Comparison of ENCODE assay signal across 17 cellular contexts in the genomic region with DNA sequence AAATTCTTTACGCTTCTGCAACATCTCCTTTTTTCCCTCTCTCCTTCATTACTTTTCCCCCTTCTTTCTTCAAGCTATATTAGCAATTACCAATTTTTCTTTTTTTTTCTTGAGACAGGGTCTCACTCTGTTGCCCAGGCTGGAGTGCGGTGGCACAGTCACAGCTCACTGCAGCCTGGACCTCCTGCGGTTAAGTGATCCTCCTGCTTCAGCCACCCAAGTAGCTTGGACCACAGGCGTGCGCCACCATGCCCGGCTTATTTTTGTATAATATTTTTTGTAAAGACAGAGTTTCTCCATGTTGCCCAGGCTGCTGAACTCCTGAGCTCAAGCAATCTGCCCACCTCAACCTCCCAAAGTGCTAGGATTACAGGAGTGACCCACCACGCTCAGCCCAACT.
"Had no signal": no experiment of that assay in that cellular context is flagged by ENCODE, and none has a peak within 500 bp of the region (broad histone marks: within the 10 kb centered on the region; RNA-seq: fewer than 3 reads in every experiment).

No MANE protein-coding gene starts in this region.

- H3K27me3 ChIP-seq: heart left ventricle, tibial artery had no signal

- H3K4me3 Mint-ChIP-seq: endodermal cell, nephron had no signal

- FAIRE-seq: endothelial cell of umbilical vein, small intestine had no signal

- H3K9ac ChIP-seq: parathyroid adenoma had no signal

- H2AFZ ChIP-seq: parathyroid adenoma had no signal

- H3K9me3 ChIP-seq: heart left ventricle, mucosa of descending colon, tibial artery had no signal

- H3K4me1 ChIP-seq: heart left ventricle, parathyroid adenoma, tibial artery had no signal

- ATAC-seq: heart left ventricle; mucosa of descending colon; stimulated activated naive CD8-positive, alpha-beta T cell treated with anti-CD3 and anti-CD28 coated beads, Interleukin-15, Interleukin-2, amounts not matched to agents 100 U/mL and 50 U/mL, for 24 hours had no signal

- H3K79me2 ChIP-seq: parathyroid adenoma had no signal

- H3K27ac ChIP-seq: coronary artery, parathyroid adenoma, tibial artery had no signal

- H3K27ac Mint-ChIP-seq: endodermal cell had no signal

- H3K4me1 Mint-ChIP-seq: endodermal cell, nephron had no signal

- H3K4me3 ChIP-seq: coronary artery, heart left ventricle, mucosa of descending colon, tibial artery had no signal

- H3K9me3 Mint-ChIP-seq: endodermal cell, nephron had no signal

- DNase-seq: central memory CD4-positive, alpha-beta T cell; effector CD4-positive, alpha-beta T cell; endodermal cell; erythroblast; foreskin melanocyte; heart left ventricle; islet precursor cell; mammary epithelial cell; mucosa of descending colon; small intestine; stimulated activated CD4-positive, alpha-beta T cell treated with anti-CD3 and anti-CD28 coated beads, Interleukin-12 subunit alpha, Interleukin-12 subunit beta, amount 100 ng/mL, for 4 hours; stimulated activated naive CD8-positive, alpha-beta T cell treated with anti-CD3 and anti-CD28 coated beads, Interleukin-15, Interleukin-2, amounts not matched to agents 100 U/mL and 50 U/mL, for 24 hours; tibial artery had no signal
